Comparison of ENCODE assay signal across 16 cellular contexts in the genomic region with DNA sequence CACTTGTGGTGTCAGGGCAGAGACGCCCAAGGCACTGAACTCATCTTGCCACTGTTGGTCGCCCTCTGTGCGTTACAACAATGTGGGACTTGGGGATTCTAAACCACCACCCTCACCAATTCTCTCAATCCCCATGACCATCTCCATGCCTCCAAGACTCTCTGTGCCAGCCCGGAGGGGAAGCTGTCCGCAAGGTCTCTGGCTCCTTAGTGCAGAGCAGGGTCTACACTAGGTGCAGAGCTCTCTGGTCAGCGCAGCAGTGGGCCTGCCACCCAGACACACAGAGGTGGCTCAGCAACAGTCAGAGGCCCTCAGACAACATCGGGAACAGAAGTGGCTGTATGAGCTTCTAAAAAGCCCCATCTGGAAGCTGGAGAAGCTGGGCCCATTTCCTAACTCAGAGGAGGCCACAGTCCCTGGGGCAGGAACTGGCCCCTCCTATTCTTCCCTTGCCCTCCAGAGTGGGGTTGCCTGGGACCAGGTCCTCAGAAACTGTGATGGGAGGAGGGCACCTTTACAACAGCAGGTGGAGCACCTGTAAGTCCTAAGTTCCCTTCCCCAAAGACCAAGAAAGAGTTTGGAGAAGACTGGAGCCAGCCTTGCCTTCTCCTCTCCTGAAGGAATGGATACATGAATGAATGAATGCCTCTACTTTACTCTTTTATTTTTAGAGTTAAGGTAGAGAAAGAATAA.
"Had no signal": no experiment of that assay in that cellular context is flagged by ENCODE, and none has a peak within 500 bp of the region (broad histone marks: within the 10 kb centered on the region; RNA-seq: fewer than 3 reads in every experiment).

No MANE protein-coding gene starts in this region.

- H3K4me3 ChIP-seq: ascending aorta, breast epithelium, left lung had no signal

- H3K4me3 Mint-ChIP-seq: activated B cell treated with CpG ODN at 0.5 μM for 24 hours; activated CD8-positive, alpha-beta T cell treated with anti-CD3 and anti-CD28 coated beads, Interleukin-2, amount 10 ng/mL, durations not matched to agents 7 days and 5 days; activated naive CD8-positive, alpha-beta T cell treated with anti-CD3 and anti-CD28 coated beads, Interleukin-2, amount 50 U/mL, for 24 hours; naive B cell had no signal

- H3K27me3 Mint-ChIP-seq: activated B cell treated with CpG ODN at 0.5 μM for 24 hours; activated naive CD8-positive, alpha-beta T cell treated with anti-CD3 and anti-CD28 coated beads, Interleukin-2, amount 50 U/mL, for 24 hours; naive B cell had no signal

- DNase-seq: activated B cell treated with CpG ODN at 0.5 μM for 24 hours; activated CD4-positive, alpha-beta T cell treated with anti-CD3 and anti-CD28 coated beads for 48 hours; activated CD8-positive, alpha-beta memory T cell treated with anti-CD3 and anti-CD28 coated beads, Interleukin-2, amount 50 U/mL, for 4 hours; activated CD8-positive, alpha-beta T cell treated with anti-CD3 and anti-CD28 coated beads, Interleukin-2, amount 10 ng/mL, durations not matched to agents 7 days and 5 days; activated gamma-delta T cell treated with Interleukin-2 at 50 U/mL for 16 hours; activated naive CD8-positive, alpha-beta T cell treated with anti-CD3 and anti-CD28 coated beads, Interleukin-2, amount 50 U/mL, for 24 hours; activated T-cell treated with anti-CD3 and anti-CD28 coated beads, Interleukin-2, amount 50 U/mL, for 48 hours; dermis blood vessel endothelial cell; left lung; naive B cell; retina; stimulated activated CD4-positive, alpha-beta T cell treated with anti-CD3 and anti-CD28 coated beads, Interleukin-4, amount 100 ng/mL, for 24 hours; stimulated activated naive CD8-positive, alpha-beta T cell treated with anti-CD3 and anti-CD28 coated beads, Interleukin-15, Interleukin-2, amounts not matched to agents 100 U/mL and 50 U/mL, for 24 hours; T-helper 2 cell had no signal

- H3K27ac Mint-ChIP-seq: activated B cell treated with CpG ODN at 0.5 μM for 24 hours; activated CD8-positive, alpha-beta T cell treated with anti-CD3 and anti-CD28 coated beads, Interleukin-2, amount 10 ng/mL, durations not matched to agents 7 days and 5 days; activated naive CD8-positive, alpha-beta T cell treated with anti-CD3 and anti-CD28 coated beads, Interleukin-2, amount 50 U/mL, for 24 hours had no signal

- H3K9me3 Mint-ChIP-seq: activated B cell treated with CpG ODN at 0.5 μM for 24 hours; activated naive CD8-positive, alpha-beta T cell treated with anti-CD3 and anti-CD28 coated beads, Interleukin-2, amount 50 U/mL, for 24 hours; naive B cell had no signal

- H3K36me3 Mint-ChIP-seq: naive B cell had no signal

- H3K36me3 ChIP-seq: ascending aorta, breast epithelium, left lung had no signal

- H3K9me3 ChIP-seq: ascending aorta, breast epithelium, left lung had no signal

- H3K4me1 ChIP-seq: ascending aorta, breast epithelium, left lung had no signal

- H3K27ac ChIP-seq: ascending aorta, breast epithelium, left lung had no signal

- ATAC-seq: activated CD8-positive, alpha-beta T cell treated with anti-CD3 and anti-CD28 coated beads, Interleukin-2, amount 10 ng/mL, durations not matched to agents 7 days and 5 days; activated naive CD8-positive, alpha-beta T cell treated with anti-CD3 and anti-CD28 coated beads, Interleukin-2, amount 50 U/mL, for 24 hours; left lung; stimulated activated naive CD8-positive, alpha-beta T cell treated with anti-CD3 and anti-CD28 coated beads, Interleukin-15, Interleukin-2, amounts not matched to agents 100 U/mL and 50 U/mL, for 24 hours had no signal
